Comparison of ENCODE assay signal across 1 cellular context in the genomic region with DNA sequence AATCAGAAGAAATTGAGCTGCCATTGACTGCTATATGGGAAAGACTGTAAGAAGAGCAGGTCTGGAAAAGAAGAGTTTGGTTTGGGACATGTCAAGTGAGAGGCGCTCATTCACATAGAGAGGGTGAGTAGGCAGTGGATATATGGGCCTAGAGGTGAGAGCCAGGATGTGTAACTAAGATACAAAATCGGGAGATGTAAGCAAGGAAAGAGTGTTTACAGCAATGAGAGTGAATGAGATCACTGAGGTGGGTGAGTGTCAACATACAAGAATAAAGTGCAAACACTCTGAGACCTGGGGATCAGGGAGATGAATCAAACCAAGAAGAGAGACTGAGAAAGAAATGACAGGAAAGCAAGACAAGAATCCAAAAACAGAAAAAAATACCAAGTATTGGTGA.
TF ChIP-seq lines count a peak whose summit lies in the region.

No MANE protein-coding gene starts in this region.

TF ChIP-seq in GM23338, 12 proteins besides CTCF, POLR2A, EP300 and RAD21 (continued from another document):
- TF ChIP-seq, protein P1, sequence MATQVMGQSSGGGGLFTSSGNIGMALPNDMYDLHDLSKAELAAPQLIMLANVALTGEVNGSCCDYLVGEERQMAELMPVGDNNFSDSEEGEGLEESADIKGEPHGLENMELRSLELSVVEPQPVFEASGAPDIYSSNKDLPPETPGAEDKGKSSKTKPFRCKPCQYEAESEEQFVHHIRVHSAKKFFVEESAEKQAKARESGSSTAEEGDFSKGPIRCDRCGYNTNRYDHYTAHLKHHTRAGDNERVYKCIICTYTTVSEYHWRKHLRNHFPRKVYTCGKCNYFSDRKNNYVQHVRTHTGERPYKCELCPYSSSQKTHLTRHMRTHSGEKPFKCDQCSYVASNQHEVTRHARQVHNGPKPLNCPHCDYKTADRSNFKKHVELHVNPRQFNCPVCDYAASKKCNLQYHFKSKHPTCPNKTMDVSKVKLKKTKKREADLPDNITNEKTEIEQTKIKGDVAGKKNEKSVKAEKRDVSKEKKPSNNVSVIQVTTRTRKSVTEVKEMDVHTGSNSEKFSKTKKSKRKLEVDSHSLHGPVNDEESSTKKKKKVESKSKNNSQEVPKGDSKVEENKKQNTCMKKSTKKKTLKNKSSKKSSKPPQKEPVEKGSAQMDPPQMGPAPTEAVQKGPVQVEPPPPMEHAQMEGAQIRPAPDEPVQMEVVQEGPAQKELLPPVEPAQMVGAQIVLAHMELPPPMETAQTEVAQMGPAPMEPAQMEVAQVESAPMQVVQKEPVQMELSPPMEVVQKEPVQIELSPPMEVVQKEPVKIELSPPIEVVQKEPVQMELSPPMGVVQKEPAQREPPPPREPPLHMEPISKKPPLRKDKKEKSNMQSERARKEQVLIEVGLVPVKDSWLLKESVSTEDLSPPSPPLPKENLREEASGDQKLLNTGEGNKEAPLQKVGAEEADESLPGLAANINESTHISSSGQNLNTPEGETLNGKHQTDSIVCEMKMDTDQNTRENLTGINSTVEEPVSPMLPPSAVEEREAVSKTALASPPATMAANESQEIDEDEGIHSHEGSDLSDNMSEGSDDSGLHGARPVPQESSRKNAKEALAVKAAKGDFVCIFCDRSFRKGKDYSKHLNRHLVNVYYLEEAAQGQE (IDR thresholded peaks at IDR 0.05; ENCODE audit: unreplicated experiment): no peak
- no peak for TF ChIP-seq ZNF331 (CRISPR knock-in tag; IDR thresholded peaks at IDR 0.05; ENCODE audit: low read depth)
- no peak for TF ChIP-seq CREB1 (CRISPR knock-in tag; IDR thresholded peaks at IDR 0.05; ENCODE audit: low read depth)
- TF ChIP-seq ZNF114 (CRISPR knock-in tag; IDR thresholded peaks at IDR 0.05): no peak
- TF ChIP-seq, protein P2, sequence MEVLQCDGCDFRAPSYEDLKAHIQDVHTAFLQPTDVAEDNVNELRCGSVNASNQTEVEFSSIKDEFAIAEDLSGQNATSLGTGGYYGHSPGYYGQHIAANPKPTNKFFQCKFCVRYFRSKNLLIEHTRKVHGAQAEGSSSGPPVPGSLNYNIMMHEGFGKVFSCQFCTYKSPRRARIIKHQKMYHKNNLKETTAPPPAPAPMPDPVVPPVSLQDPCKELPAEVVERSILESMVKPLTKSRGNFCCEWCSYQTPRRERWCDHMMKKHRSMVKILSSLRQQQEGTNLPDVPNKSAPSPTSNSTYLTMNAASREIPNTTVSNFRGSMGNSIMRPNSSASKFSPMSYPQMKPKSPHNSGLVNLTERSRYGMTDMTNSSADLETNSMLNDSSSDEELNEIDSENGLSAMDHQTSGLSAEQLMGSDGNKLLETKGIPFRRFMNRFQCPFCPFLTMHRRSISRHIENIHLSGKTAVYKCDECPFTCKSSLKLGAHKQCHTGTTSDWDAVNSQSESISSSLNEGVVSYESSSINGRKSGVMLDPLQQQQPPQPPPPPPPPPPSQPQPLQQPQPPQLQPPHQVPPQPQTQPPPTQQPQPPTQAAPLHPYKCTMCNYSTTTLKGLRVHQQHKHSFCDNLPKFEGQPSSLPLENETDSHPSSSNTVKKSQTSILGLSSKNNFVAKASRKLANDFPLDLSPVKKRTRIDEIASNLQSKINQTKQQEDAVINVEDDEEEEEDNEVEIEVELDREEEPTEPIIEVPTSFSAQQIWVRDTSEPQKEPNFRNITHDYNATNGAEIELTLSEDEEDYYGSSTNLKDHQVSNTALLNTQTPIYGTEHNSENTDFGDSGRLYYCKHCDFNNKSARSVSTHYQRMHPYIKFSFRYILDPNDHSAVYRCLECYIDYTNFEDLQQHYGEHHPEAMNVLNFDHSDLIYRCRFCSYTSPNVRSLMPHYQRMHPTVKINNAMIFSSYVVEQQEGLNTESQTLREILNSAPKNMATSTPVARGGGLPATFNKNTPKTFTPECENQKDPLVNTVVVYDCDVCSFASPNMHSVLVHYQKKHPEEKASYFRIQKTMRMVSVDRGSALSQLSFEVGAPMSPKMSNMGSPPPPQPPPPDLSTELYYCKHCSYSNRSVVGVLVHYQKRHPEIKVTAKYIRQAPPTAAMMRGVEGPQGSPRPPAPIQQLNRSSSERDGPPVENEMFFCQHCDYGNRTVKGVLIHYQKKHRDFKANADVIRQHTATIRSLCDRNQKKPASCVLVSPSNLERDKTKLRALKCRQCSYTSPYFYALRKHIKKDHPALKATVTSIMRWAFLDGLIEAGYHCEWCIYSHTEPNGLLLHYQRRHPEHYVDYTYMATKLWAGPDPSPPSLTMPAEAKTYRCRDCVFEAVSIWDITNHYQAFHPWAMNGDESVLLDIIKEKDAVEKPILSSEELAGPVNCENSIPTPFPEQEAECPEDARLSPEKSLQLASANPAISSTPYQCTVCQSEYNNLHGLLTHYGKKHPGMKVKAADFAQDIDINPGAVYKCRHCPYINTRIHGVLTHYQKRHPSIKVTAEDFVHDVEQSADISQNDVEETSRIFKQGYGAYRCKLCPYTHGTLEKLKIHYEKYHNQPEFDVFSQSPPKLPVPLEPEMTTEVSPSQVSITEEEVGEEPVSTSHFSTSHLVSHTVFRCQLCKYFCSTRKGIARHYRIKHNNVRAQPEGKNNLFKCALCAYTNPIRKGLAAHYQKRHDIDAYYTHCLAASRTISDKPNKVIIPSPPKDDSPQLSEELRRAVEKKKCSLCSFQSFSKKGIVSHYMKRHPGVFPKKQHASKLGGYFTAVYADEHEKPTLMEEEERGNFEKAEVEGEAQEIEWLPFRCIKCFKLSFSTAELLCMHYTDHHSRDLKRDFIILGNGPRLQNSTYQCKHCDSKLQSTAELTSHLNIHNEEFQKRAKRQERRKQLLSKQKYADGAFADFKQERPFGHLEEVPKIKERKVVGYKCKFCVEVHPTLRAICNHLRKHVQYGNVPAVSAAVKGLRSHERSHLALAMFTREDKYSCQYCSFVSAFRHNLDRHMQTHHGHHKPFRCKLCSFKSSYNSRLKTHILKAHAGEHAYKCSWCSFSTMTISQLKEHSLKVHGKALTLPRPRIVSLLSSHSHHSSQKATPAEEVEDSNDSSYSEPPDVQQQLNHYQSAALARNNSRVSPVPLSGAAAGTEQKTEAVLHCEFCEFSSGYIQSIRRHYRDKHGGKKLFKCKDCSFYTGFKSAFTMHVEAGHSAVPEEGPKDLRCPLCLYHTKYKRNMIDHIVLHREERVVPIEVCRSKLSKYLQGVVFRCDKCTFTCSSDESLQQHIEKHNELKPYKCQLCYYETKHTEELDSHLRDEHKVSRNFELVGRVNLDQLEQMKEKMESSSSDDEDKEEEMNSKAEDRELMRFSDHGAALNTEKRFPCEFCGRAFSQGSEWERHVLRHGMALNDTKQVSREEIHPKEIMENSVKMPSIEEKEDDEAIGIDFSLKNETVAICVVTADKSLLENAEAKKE (CRISPR knock-in tag; IDR thresholded peaks at IDR 0.05): no peak
- TF ChIP-seq STAT1 (IDR thresholded peaks at IDR 0.05; ENCODE audit: unreplicated experiment): no peak
